In the genomic region with DNA sequence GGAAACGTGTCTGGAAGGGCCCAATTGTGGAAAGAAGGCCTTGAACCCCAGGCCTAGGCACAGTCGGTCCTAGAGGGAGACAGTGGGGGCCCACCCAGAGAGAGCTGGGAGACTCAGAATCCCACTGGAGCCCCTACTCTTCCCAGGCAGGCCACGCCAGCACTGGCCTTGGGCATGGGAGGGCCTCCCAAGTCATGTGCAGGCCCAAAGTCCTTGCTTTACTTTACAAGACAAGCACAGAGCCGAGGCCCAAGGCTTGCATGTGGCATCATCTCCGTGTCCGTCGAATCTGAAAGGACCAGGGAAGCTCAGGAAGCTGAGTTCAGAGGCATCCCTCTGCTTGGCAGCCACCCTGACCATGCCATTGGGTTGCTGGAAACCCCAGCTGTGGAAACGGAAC, we compare ENCODE assay signal across 16 cellular contexts. TPM values are rescaled to one million over a fixed set of nuclear protein-coding genes. Genes with fewer than 3 reads are reported as not detected.
DNase-seq lines count a peak whose midpoint lies in the region; ATAC-seq and TF ChIP-seq lines count a peak whose summit lies in the region.
"Had no signal": no experiment of that assay in that cellular context is flagged by ENCODE, and none has a peak within 500 bp of the region (broad histone marks: within the 10 kb centered on the region; RNA-seq: fewer than 3 reads in every experiment).

No MANE protein-coding gene starts in this region.

- no peak overlapping the region for H3K4me3 ChIP-seq in right atrium auricular region
- H3K4me3 ChIP-seq: BLaER1, HAP-1 had no signal

- no peak for TF ChIP-seq CTCF in right atrium auricular region (IDR thresholded peaks at IDR 0.05)

- DNase-seq in Right ventricle myocardium superior = peak; percentile 30
- no peak for DNase-seq in right atrium auricular region (ENCODE audit: low spot score)
- no peak for DNase-seq in NCI-H2107 treated with DMSO at 0.1 percent for 48 hours (lab: John Stamatoyannopoulos, UW; ENCODE audit: unreplicated experiment)
- DNase-seq: 8988T; AML-193; CD8-positive, alpha-beta T cell; DMS153; DMS79 treated with DMSO at 0.1 percent for 48 hours; EL had no signal

- no peaks in the 10 kb centered on the region for H3K36me3 ChIP-seq in right atrium auricular region
- H3K36me3 ChIP-seq: HAP-1 had no signal

- H3K27ac ChIP-seq in right atrium auricular region = no peak overlapping the region
- H3K27ac ChIP-seq in angular gyrus (ENCODE audit: low read depth, low read length) = peak overlapping the region; percentile 44
- peak overlapping the region; percentile 41 for H3K27ac ChIP-seq in layer of hippocampus (ENCODE audit: low read depth, low read length)
- H3K27ac ChIP-seq: BLaER1 had no signal

- no peak for ATAC-seq in Right ventricle myocardium superior (ENCODE audit: poor library complexity)
- ATAC-seq in GM19452 (IDR thresholded peaks at IDR 0.05; ENCODE audit: unreplicated experiment) = no peak
- no peak for ATAC-seq in GM21825 (IDR thresholded peaks at IDR 0.05; ENCODE audit: unreplicated experiment)
- ATAC-seq: CD8-positive, alpha-beta T cell; HepG2 had no signal

- H3K4me1 ChIP-seq in right atrium auricular region = peaks cover 0 to 6% of the 10 kb centered on the region in 2 donors
- H3K4me1 ChIP-seq: HAP-1 had no signal

- H3K27me3 ChIP-seq in right atrium auricular region = no peaks in the 10 kb centered on the region
- no peaks in the 10 kb centered on the region for H3K27me3 ChIP-seq in layer of hippocampus (ENCODE audit: control insufficient read depth, insufficient read depth, low read length)
- H3K27me3 ChIP-seq: BLaER1 had no signal

- intact Hi-C loops in Right ventricle myocardium superior (cut with DNase I) = loop anchor here (10.0 kb wide), 1 partner anchor 87 kb away; no protein-coding TSS in a partner anchor

- H3K9me3 ChIP-seq in right atrium auricular region = no peaks in the 10 kb centered on the region
- H3K9me3 ChIP-seq: BLaER1, HAP-1 had no signal

RNA-seq across cellular contexts. Expression of a gene that starts 32.7 kb away (rescaled TPM):
- total RNA-seq in Right ventricle myocardium superior (7.3 TPM), right atrium auricular region (10 to 100 TPM in 1 of 2 donors, 1 to 10 TPM in 1; 7.9 to 12.3 TPM)
- total RNA-seq: HepG2 had no signal

Comparison
In these comparisons a context has a peak if more than half of its experiments do, and no peak if none do; other contexts are left out.
1. H3K27ac ChIP-seq: peak in angular gyrus (single experiment) and layer of hippocampus (single experiment); none in right atrium auricular region (0 of 2).